13 cellular contexts compared by ENCODE assay signal in the genomic region with DNA sequence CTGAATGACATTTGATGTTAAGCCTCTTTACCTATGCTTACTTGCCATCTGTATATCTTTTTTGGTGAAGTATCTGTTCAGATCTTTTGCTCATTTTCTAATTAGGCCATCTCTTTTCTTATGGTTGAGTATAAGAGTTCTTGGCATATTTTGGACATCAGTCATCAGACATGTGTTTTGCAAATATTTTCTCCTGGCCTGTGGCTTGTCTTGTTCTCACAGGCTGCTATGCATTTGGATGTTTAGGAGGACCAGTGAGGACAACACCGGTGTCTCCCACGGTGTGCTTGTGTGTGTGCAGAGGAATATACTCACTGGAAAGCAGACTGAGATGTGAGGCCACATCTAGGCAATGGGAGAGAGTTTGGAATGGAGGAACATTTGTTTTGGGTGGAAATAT.
DNase-seq lines count a peak whose midpoint lies in the region; ATAC-seq and TF ChIP-seq lines count a peak whose summit lies in the region.
"Had no signal": no experiment of that assay in that cellular context is flagged by ENCODE, and none has a peak within 500 bp of the region (broad histone marks: within the 10 kb centered on the region; RNA-seq: fewer than 3 reads in every experiment).

No MANE protein-coding gene starts in this region.

- H3K4me2 ChIP-seq in PC-3 (ENCODE audit: low read length) = no peak overlapping the region
- no peak overlapping the region for H3K4me2 ChIP-seq in osteoblast (ENCODE audit: insufficient read depth, low read length)

- BruUV-seq in PC-3 (replicated peaks; lab: Mats Ljungman, UMichigan) = no TSS peak

- H3F3A ChIP-seq in PC-3 (ENCODE audit: low read length, unreplicated experiment) = no peaks in the 10 kb centered on the region

- H2AFZ ChIP-seq in PC-3 (ENCODE audit: low read length) = no peak overlapping the region
- H2AFZ ChIP-seq in osteoblast (ENCODE audit: low read length) = no peak overlapping the region

- ATAC-seq in PC-3 (peak; percentile 65), HG03571 (IDR thresholded peaks at IDR 0.05; ENCODE audit: unreplicated experiment) (no peak), GM18498 (IDR thresholded peaks at IDR 0.05; ENCODE audit: unreplicated experiment) (no peak)

- H3K4me3 ChIP-seq in PC-3 (ENCODE audit: low read length) = no peak overlapping the region
- H3K4me3 ChIP-seq in osteoblast (ENCODE audit: insufficient read depth, low read length) = no peak overlapping the region
- H3K4me3 ChIP-seq: right lobe of liver had no signal

- H3K36me3 ChIP-seq in PC-3 (ENCODE audit: low read depth, low read length) (no peaks in the 10 kb centered on the region), osteoblast (ENCODE audit: insufficient read depth, low read length) (no peaks in the 10 kb centered on the region)
- H3K36me3 ChIP-seq: right lobe of liver had no signal

- CTCF ChIA-PET in PC-3 (lab: Charles Lee) = no interaction called here

- H3K9ac ChIP-seq in PC-3 (ENCODE audit: low read length) = no peak overlapping the region

- intact Hi-C loops in PC-3 (cut with micrococcal nuclease) = no loop called here

- H3K27ac ChIP-seq in PC-3 (ENCODE audit: low read length) (peak overlapping the region; percentile 47; the same call in 1 of the 2 replicates), osteoblast (ENCODE audit: low read depth, low read length) (peak overlapping the region; percentile 61)
- H3K27ac ChIP-seq: right lobe of liver had no signal

- DNase-seq in Daoy (ENCODE audit: low read depth) = peak; percentile 51
- DNase-seq in PC-3 = peak; percentile 48
- DNase-seq in dedifferentiated amniotic fluid mesenchymal stem cell (ENCODE audit: extremely low spot score) = peak; percentile 49
- no peak for DNase-seq in osteoblast (ENCODE audit: insufficient read length, low spot score, missing footprints)
- no peak for DNase-seq in DMS53 (lab: John Stamatoyannopoulos, UW)
- no peak for DNase-seq in stimulated activated CD4-positive, alpha-beta T cell treated with anti-CD3 and anti-CD28 coated beads, Interleukin-4, amount 100 ng/mL, for 24 hours
- DNase-seq: activated gamma-delta T cell treated with Interleukin-2 at 50 U/mL for 16 hours, KG1, NCI-H510A, right lobe of liver, T-helper 9 cell had no signal

- H4K20me1 ChIP-seq in PC-3 (ENCODE audit: low read length) (no peaks in the 10 kb centered on the region), osteoblast (ENCODE audit: insufficient read depth, low read length) (no peaks in the 10 kb centered on the region)

- H3K27me3 ChIP-seq in PC-3 (ENCODE audit: low read length) (no peaks in the 10 kb centered on the region), osteoblast (ENCODE audit: insufficient read depth, low read length) (no peaks in the 10 kb centered on the region)
- H3K27me3 ChIP-seq: right lobe of liver had no signal

- H3K9me2 ChIP-seq in PC-3 (replicated peaks; ENCODE audit: low read length) = no peaks in the 10 kb centered on the region

- TF ChIP-seq CTCF in PC-3 (conservative IDR thresholded peaks at IDR 0.05; ENCODE audit: low read depth, low read length) = no peak
- TF ChIP-seq CTCF in osteoblast (IDR thresholded peaks at IDR 0.05; ENCODE audit: extremely low read depth, low read depth, low read length) = no peak

- no peaks in the 10 kb centered on the region for H3K9me3 ChIP-seq in PC-3 (ENCODE audit: low read length)
- peaks cover 6% of the 10 kb centered on the region for H3K9me3 ChIP-seq in osteoblast (ENCODE audit: low read depth, low read length)
- H3K9me3 ChIP-seq: right lobe of liver had no signal

- H3K4me1 ChIP-seq in PC-3 (ENCODE audit: insufficient read depth, low read length) (peaks cover 15% of the 10 kb centered on the region), osteoblast (ENCODE audit: insufficient read depth, low read length) (peaks cover 7% of the 10 kb centered on the region)
- H3K4me1 ChIP-seq: right lobe of liver had no signal

- POLR2A ChIA-PET in PC-3 (lab: Charles Lee; ENCODE audit: unreplicated experiment) = no interaction called here

- H3K79me2 ChIP-seq in PC-3 (ENCODE audit: low read length) (no peaks in the 10 kb centered on the region), osteoblast (ENCODE audit: insufficient read depth, low read length) (no peaks in the 10 kb centered on the region)

Comparison
In these comparisons a context has a peak if more than half of its experiments do, and no peak if none do; other contexts are left out.
1. DNase-seq: peak in Daoy (single experiment), PC-3 (single experiment) and dedifferentiated amniotic fluid mesenchymal stem cell (single experiment); none in osteoblast (single experiment), DMS53 (single experiment) and stimulated activated CD4-positive, alpha-beta T cell treated with anti-CD3 and anti-CD28 coated beads, Interleukin-4, amount 100 ng/mL, for 24 hours (single experiment).